ENCODE assay signal across 2 cellular contexts in genomic region chr12:6335451-6336078, GRCh38.
TF ChIP-seq lines count a peak whose summit lies in the region.

No MANE protein-coding gene starts in this region.

TF ChIP-seq in GM23338, 12 proteins besides CTCF, POLR2A, EP300 and RAD21:
- TF ChIP-seq ZNF114 (CRISPR knock-in tag; IDR thresholded peaks at IDR 0.05): no peak
- TF ChIP-seq POLR2AphosphoS5 (IDR thresholded peaks at IDR 0.05; ENCODE audit: low read depth): 0 out of 2 replicates have a peak, but pooled peaks have one; percentile 16
TF ChIP-seq in GM23338: peak in this region for 1.

TF ChIP-seq in endothelial cell of umbilical vein, 7 proteins besides CTCF, POLR2A, EP300 and RAD21:
- TF ChIP-seq MAX (IDR thresholded peaks at IDR 0.05; ENCODE audit: insufficient read depth, insufficient read length) (no peak), MYC (IDR thresholded peaks at IDR 0.05; ENCODE audit: low read depth, low read length) (peak; percentile 37), FOS (IDR thresholded peaks at IDR 0.05; ENCODE audit: borderline replicate concordance, insufficient read depth, low read length) (peak; percentile 59), GATA2 (IDR thresholded peaks at IDR 0.05; ENCODE audit: insufficient read depth, insufficient read length, low read depth, low read length) (no peak)
